In the genomic region with DNA sequence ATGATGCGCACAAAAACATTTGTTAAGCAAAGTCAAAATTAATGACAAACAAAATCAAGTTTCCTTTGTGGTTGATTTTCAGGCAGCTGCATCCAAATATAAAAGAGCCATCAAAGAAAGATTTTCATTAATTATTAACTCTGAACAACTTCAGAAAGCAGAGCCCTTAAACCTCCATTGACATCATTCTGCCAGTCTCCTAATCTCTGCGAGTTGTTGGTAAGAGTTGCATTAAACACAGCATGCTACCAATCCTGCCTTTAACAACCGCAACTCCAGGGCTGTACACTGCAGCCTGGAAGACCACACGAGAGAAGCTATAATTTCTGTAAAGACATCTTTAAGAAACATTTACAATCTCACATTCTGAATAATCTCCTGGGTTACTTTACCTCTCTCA, we compare ENCODE assay signal across 19 cellular contexts.
DNase-seq lines count a peak whose midpoint lies in the region; ATAC-seq, FAIRE-seq and TF ChIP-seq lines count a peak whose summit lies in the region.
"Had no signal": no experiment of that assay in that cellular context is flagged by ENCODE, and none has a peak within 500 bp of the region (broad histone marks: within the 10 kb centered on the region; RNA-seq: fewer than 3 reads in every experiment).

No MANE protein-coding gene starts in this region.

- ATAC-seq in GM12878 (peak; percentile 37; the same call in 1 of the 3 replicates), GM18870 (IDR thresholded peaks at IDR 0.05; ENCODE audit: unreplicated experiment) (no peak)
- ATAC-seq: A549, GM23338, HepG2 had no signal

- H3K9me3 ChIP-seq in HEK293 (ENCODE audit: control insufficient read depth, insufficient read depth, low read depth, low read length) (no peaks in the 10 kb centered on the region), GM12878 (replicated peaks; ENCODE audit: control insufficient read depth, insufficient read depth, low read length) (no peaks in the 10 kb centered on the region)
- H3K9me3 ChIP-seq: A549, Caco-2 had no signal

- intact Hi-C loops in GM12878 (cut with micrococcal nuclease; ENCODE audit: unreplicated experiment) = no loop called here

- no peak for TF ChIP-seq EP300 in GM12878 (IDR thresholded peaks at IDR 0.05; ENCODE audit: borderline replicate concordance in 1 of 2, control insufficient read depth in 1 of 2, low read depth in 2 of 2, low read length in 2 of 2)

- CTCF ChIA-PET in HEK293 (lab: Yijun Ruan, JAX) (interaction anchor here (0.6 kb wide), 1 partner anchor 164 kb away, joined by 3 read pairs; no protein-coding TSS in a partner anchor), GM12878 (lab: Yijun Ruan, JAX) (no interaction called here)

- in situ Hi-C loops in ACHN (cut with HindIII; ENCODE audit: low pct_ligation_motif_present, low pct_unique_long_range_greater_than_20kb, low sequenced_read_pairs) = no loop called here
- in situ Hi-C loops in GM12878 (cut with MboI) = no loop called here

- no peak overlapping the region for H3K4me3 ChIP-seq in HEK293 (ENCODE audit: low read depth, low read length)
- H3K4me3 ChIP-seq in GM12878 = no peak overlapping the region
- H3K4me3 ChIP-seq: A549, GM23338 had no signal

- TF ChIP-seq CTCF in HEK293 (tag by site-specific recombination; IDR thresholded peaks at IDR 0.05) (no peak), GM12878 (IDR thresholded peaks at IDR 0.05 in 2 of 3, conservative IDR thresholded peaks at IDR 0.05 in 1 of 3; ENCODE audit: control insufficient read depth in 2 of 3, extremely low read depth in 1 of 3, insufficient read depth in 1 of 3, low read depth in 3 of 3, low read length in 3 of 3) (no peak)

- SMC1A ChIA-PET in GM12878 (lab: Charles Lee; ENCODE audit: uncharacterized antibody, unreplicated experiment) = no interaction called here

- H3K79me2 ChIP-seq in GM12878 (ENCODE audit: control insufficient read depth, insufficient read depth, low read length) = no peaks in the 10 kb centered on the region

- no peaks in the 10 kb centered on the region for H3K27me3 ChIP-seq in GM12878 (replicated peaks in 1 of 2; ENCODE audit: control insufficient read depth in 2 of 2, insufficient read depth in 2 of 2, low read length in 1 of 2)

- H3K27ac ChIP-seq in HEK293 (ENCODE audit: extremely low read depth, low read depth, low read length) (no peak overlapping the region), GM12878 (ENCODE audit: control insufficient read depth, insufficient read depth) (no peak overlapping the region)
- H3K27ac ChIP-seq: A549, KMS-11 had no signal

- no peak overlapping the region for H2AFZ ChIP-seq in GM12878 (ENCODE audit: control insufficient read depth, low read depth, low read length)
- H2AFZ ChIP-seq: GM23338 had no signal

- FAIRE-seq in GM12878 (lab: Jason Lieb, UNC) (no peak), urothelium cell line (lab: Jason Lieb, UNC) (no peak)
- FAIRE-seq: A549, G401.6, GM12892, HepG2, HTR-8/SVneo had no signal

- no peak for TF ChIP-seq RAD21 in GM12878 (IDR thresholded peaks at IDR 0.05; ENCODE audit: insufficient read depth, low read depth, low read length)

- POLR2A ChIA-PET in HEK293 (lab: Yijun Ruan, JAX) (no interaction called here), GM12878 (lab: Charles Lee) (no interaction called here)

- H3K4me1 ChIP-seq in HEK293 (ENCODE audit: control insufficient read depth, insufficient read depth, low read length) = no peaks in the 10 kb centered on the region
- no peaks in the 10 kb centered on the region for H3K4me1 ChIP-seq in GM12878 (ENCODE audit: control insufficient read depth, insufficient read depth, low read length)
- H3K4me1 ChIP-seq: A549, Caco-2 had no signal

- TF ChIP-seq POLR2A in GM12878 (IDR thresholded peaks at IDR 0.05; ENCODE audit: low read depth, low read length) = no peak

- peak; percentile 13 for DNase-seq in ACHN
- DNase-seq in GM12878 (ENCODE audit: low read depth, low spot score) = no peak
- peak; percentile 71 for DNase-seq in renal cortical epithelial cell (ENCODE audit: low read depth)
- DNase-seq in activated effector memory CD4-positive, alpha-beta T cell treated with anti-CD3 and anti-CD28 coated beads, Interleukin-2, amount 50 U/mL, for 16 hours = no peak
- DNase-seq in urothelium cell line (ENCODE audit: low spot score) = no peak
- DNase-seq: Caco-2; CD8-positive, alpha-beta memory T cell; DMS79 treated with DMSO at 0.1 percent for 48 hours; EL; H7 had no signal

- H3K36me3 ChIP-seq in HEK293 (ENCODE audit: control insufficient read depth in 2 of 2, insufficient read depth in 1 of 2, low read length in 2 of 2) = no peaks in the 10 kb centered on the region
- no peaks in the 10 kb centered on the region for H3K36me3 ChIP-seq in GM12878 (ENCODE audit: control insufficient read depth in 2 of 2, insufficient read depth in 2 of 2, low read length in 1 of 2)

- 38% methylated on average over 4 of the region's 4 CpGs for WGBS in GM12878 (ENCODE audit: insufficient coverage, insufficient replicate concordance, low lambda C conversion rate, missing lambda C conversion rate)

- H3K4me2 ChIP-seq in GM12878 (ENCODE audit: control insufficient read depth, insufficient read depth) = no peak overlapping the region
- H3K4me2 ChIP-seq: A549, GM23338, KMS-11 had no signal

- no peak overlapping the region for H3K9ac ChIP-seq in GM12878 (ENCODE audit: control insufficient read depth, insufficient read depth, low read length)
- H3K9ac ChIP-seq: KMS-11 had no signal

- H4K20me1 ChIP-seq in GM12878 (ENCODE audit: control insufficient read depth, insufficient read depth) = no peaks in the 10 kb centered on the region

- RAD21 ChIA-PET in GM12878 (lab: Charles Lee; ENCODE audit: unreplicated experiment) = interaction anchor here (0.7 to 0.9 kb wide), 2 partner anchors 28 to 43 kb away, joined by 3 read pairs; no protein-coding TSS in a partner anchor

- no TSS peak for BruUV-seq in GM12878 (replicated peaks; lab: Mats Ljungman, UMichigan)

TF ChIP-seq in HEK293, 187 proteins besides CTCF, POLR2A, EP300 and RAD21:
- TF ChIP-seq ZNF335 (tag by site-specific recombination; conservative IDR thresholded peaks at IDR 0.05) (no peak), ZNF175 (tag by site-specific recombination; IDR thresholded peaks at IDR 0.05) (no peak), ZSCAN23 (tag by site-specific recombination; IDR thresholded peaks at IDR 0.05) (no peak)
- TF ChIP-seq, protein P1, sequence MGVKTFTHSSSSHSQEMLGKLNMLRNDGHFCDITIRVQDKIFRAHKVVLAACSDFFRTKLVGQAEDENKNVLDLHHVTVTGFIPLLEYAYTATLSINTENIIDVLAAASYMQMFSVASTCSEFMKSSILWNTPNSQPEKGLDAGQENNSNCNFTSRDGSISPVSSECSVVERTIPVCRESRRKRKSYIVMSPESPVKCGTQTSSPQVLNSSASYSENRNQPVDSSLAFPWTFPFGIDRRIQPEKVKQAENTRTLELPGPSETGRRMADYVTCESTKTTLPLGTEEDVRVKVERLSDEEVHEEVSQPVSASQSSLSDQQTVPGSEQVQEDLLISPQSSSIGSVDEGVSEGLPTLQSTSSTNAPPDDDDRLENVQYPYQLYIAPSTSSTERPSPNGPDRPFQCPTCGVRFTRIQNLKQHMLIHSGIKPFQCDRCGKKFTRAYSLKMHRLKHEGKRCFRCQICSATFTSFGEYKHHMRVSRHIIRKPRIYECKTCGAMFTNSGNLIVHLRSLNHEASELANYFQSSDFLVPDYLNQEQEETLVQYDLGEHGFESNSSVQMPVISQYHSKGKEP (tag by site-specific recombination; IDR thresholded peaks at IDR 0.05) = peak; percentile 69
TF ChIP-seq in HEK293: peak in this region for 1.

TF ChIP-seq in GM12878, 131 proteins besides CTCF, POLR2A, EP300 and RAD21:
- no peak for TF ChIP-seq CHD4 (IDR thresholded peaks at IDR 0.05)
- no peak for TF ChIP-seq RUNX3 (IDR thresholded peaks at IDR 0.05; ENCODE audit: low read length)
- no peak for TF ChIP-seq SIX5 (IDR thresholded peaks at IDR 0.05; ENCODE audit: low read depth, low read length, severe bottlenecking)
- no peak for TF ChIP-seq SREBF1 (IDR thresholded peaks at IDR 0.05; ENCODE audit: low read length)
- no peak for TF ChIP-seq EGR1 (IDR thresholded peaks at IDR 0.05; ENCODE audit: borderline replicate concordance in 1 of 2, low read depth in 2 of 2, low read length in 2 of 2)
- TF ChIP-seq POLR2AphosphoS5 (IDR thresholded peaks at IDR 0.05; ENCODE audit: low read length) = no peak
- no peak for TF ChIP-seq SMAD1 (IDR thresholded peaks at IDR 0.05; ENCODE audit: low read depth, partially characterized antibody)

Comparison
In these comparisons a context has a peak if more than half of its experiments do, and no peak if none do; other contexts are left out.
1. DNase-seq: peak in ACHN (single experiment) and renal cortical epithelial cell (single experiment); none in GM12878 (single experiment), activated effector memory CD4-positive, alpha-beta T cell treated with anti-CD3 and anti-CD28 coated beads, Interleukin-2, amount 50 U/mL, for 16 hours (single experiment) and urothelium cell line (single experiment).